In the genomic region with DNA sequence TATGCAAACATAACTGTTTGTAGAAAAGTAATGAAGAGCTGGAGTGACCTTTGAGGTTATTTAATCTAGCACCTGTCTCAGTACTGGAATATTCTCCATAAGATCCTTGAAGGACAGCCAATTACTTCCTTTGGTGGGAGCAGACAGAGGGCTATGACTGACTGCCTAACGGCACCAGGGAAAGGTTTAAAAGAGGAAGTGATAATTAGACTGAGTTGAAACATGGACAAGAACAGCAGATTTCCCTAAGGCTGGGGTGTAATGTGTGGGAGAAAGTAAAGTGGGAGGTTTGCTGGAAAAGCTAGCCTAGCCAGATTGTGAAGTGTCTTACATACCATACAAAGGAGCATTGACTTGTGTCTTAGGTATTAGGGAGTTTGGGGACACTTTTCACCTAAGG, we compare ENCODE assay signal across 29 cellular contexts.
"Had no signal": no experiment of that assay in that cellular context is flagged by ENCODE, and none has a peak within 500 bp of the region (broad histone marks: within the 10 kb centered on the region; RNA-seq: fewer than 3 reads in every experiment).

No MANE protein-coding gene starts in this region.

- FAIRE-seq: astrocyte, frontal cortex, small intestine had no signal

- H3K36me3 ChIP-seq: adrenal gland, left lung, stomach, uterus had no signal

- H3K4me2 ChIP-seq: hepatocyte had no signal

- H3K27me3 ChIP-seq: adrenal gland, hepatocyte, left lung, stomach, testis, uterus had no signal

- H3K27ac ChIP-seq: adrenal gland, hepatocyte, left lung, stomach, testis, uterus had no signal

- H3K4me1 ChIP-seq: adrenal gland, left lung, stomach, testis, uterus had no signal

- ATAC-seq: activated CD4-positive, alpha-beta T cell treated with anti-CD3 and anti-CD28 coated beads for 36 hours; activated T-helper 17 cell treated with anti-CD3 and anti-CD28 coated beads, Interleukin-2, amount 50 U/mL, for 72 hours; left lung; sciatic nerve; stimulated activated memory B cell treated with anti-CD40 and anti-IgM and Interleukin-4, amounts not matched to agents 10 μg/mL and 1 μg/mL and 100 μg/mL, for 72 hours had no signal

- H3K9me3 ChIP-seq: adrenal gland, left lung, stomach, testis, uterus had no signal

- DNase-seq: activated B cell treated with CpG ODN at 0.5 μM for 24 hours; activated CD4-positive, alpha-beta T cell treated with anti-CD3 and anti-CD28 coated beads for 36 hours; activated CD4-positive, alpha-beta T cell treated with anti-CD3 and anti-CD28 coated beads, Interleukin-2, amount 50 U/mL, for 4 hours; activated CD8-positive, alpha-beta memory T cell treated with anti-CD3 and anti-CD28 coated beads for 24 hours; activated CD8-positive, alpha-beta memory T cell treated with anti-CD3 and anti-CD28 coated beads, Interleukin-2, amount 50 U/mL, for 4 hours; activated naive CD4-positive, alpha-beta T cell; activated T-cell treated with anti-CD3 and anti-CD28 coated beads, Interleukin-2, amount 50 U/mL, for 24 hours; adrenal gland; central memory CD4-positive, alpha-beta T cell; dermis blood vessel endothelial cell; effector CD8-positive, alpha-beta T cell; glutamatergic neuron; kidney glomerular epithelial cell; left lung; naive B cell; posterior cingulate gyrus; small intestine; stimulated activated CD4-positive, alpha-beta T cell treated with anti-CD3 and anti-CD28 coated beads, Interleukin-2, amount 100 ng/mL, for 24 hours; stomach; testis; trophoblast cell; uterus had no signal

- H2AFZ ChIP-seq: hepatocyte had no signal

- H3K4me3 ChIP-seq: adrenal gland, hepatocyte, left lung, lung, stomach, testis, uterus had no signal

- H3K79me2 ChIP-seq: hepatocyte had no signal
